Comparison of ENCODE assay signal across 9 cellular contexts in the genomic region with DNA sequence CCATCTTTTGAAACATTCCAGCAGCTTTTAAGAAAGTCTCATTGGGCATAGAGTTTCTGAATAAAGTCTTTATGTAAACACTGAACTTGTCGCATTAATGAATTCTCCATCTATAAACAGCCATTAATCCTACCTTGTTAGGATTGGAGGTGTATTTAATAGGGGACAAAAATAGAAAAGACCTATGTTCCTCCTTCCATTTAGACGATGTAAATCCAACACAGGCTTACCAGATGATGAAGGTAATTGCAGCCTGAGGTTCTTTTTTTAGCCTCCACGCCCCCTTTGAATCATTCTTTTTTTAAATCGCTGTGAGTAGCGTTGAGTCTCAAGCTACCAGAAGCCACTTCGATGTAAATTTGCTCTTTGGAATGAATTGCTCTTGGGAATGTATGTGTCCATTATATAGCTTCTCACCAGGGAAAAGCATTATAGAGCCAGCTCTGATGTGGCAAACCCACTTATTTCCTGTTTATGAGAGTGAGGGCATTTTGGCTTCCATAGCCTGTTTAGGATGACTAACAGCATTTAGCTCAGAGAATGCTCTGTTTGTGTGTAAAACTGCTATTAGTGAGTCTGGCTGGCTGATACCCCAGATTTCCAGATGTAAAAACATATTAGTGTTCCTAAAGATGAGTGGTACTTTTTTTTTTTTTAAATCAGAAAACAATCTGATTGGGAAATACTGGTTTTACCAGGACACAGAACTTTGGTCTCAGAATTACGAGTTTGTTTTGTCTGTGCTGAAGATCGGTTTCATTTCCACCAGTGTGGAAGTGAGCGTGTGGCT.
DNase-seq lines count a peak whose midpoint lies in the region; ATAC-seq and TF ChIP-seq lines count a peak whose summit lies in the region.
"Had no signal": no experiment of that assay in that cellular context is flagged by ENCODE, and none has a peak within 500 bp of the region (broad histone marks: within the 10 kb centered on the region; RNA-seq: fewer than 3 reads in every experiment).

No MANE protein-coding gene starts in this region.

- no peak for TF ChIP-seq CTCF in AG10803 (conservative IDR thresholded peaks at IDR 0.05; ENCODE audit: low read length)
- no peak for TF ChIP-seq CTCF in MCF 10A (IDR thresholded peaks at IDR 0.05; ENCODE audit: unreplicated experiment)

- peaks cover 39% of the 10 kb centered on the region for H3K4me1 ChIP-seq in muscle layer of colon (ENCODE audit: insufficient read depth, low read length)

- intact Hi-C loops in MCF 10A (cut with micrococcal nuclease): no loop called here

- peak overlapping the region; percentile 81 for H3K27ac Mint-ChIP-seq in MCF 10A (ENCODE audit: low read depth, unreplicated experiment)

- no peaks in the 10 kb centered on the region for H3K36me3 Mint-ChIP-seq in MCF 10A (ENCODE audit: insufficient read depth, unreplicated experiment)

- H3K4me1 Mint-ChIP-seq in MCF 10A (ENCODE audit: insufficient read depth, unreplicated experiment): peaks cover 23% of the 10 kb centered on the region

- H3K27ac ChIP-seq in muscle layer of colon (ENCODE audit: low read depth, low read length): peak overlapping the region; percentile 78
- H3K27ac ChIP-seq: neutrophil had no signal

- CTCF ChIA-PET in MCF 10A (lab: Yijun Ruan, JAX): interaction anchor here (0.6 to 2.8 kb wide), 9 partner anchors 11 to 514 kb away, joined by 3 to 11 read pairs (median 3); no protein-coding TSS in a partner anchor

- no peaks in the 10 kb centered on the region for H3K27me3 Mint-ChIP-seq in MCF 10A (ENCODE audit: insufficient read depth, unreplicated experiment)

- H3K9me3 ChIP-seq in muscle layer of colon (ENCODE audit: low read length): no peaks in the 10 kb centered on the region
- H3K9me3 ChIP-seq: neutrophil had no signal

- H3K9me3 Mint-ChIP-seq in MCF 10A (ENCODE audit: unreplicated experiment): no peaks in the 10 kb centered on the region

- no peak for ATAC-seq in GM19023 (IDR thresholded peaks at IDR 0.05; ENCODE audit: unreplicated experiment)
- no peak for ATAC-seq in HG03025 (IDR thresholded peaks at IDR 0.05; ENCODE audit: low FRiP score, unreplicated experiment)

- H3K27me3 ChIP-seq in muscle layer of colon (ENCODE audit: control insufficient read depth in 1 of 2, insufficient read depth in 2 of 2, low read length in 2 of 2): no peaks in the 10 kb centered on the region
- H3K27me3 ChIP-seq: neutrophil had no signal

- DNase-seq in AG10803 (ENCODE audit: low read depth) (peak; percentile 99), LHCN-M2 (ENCODE audit: low read depth) (peak; percentile 86), MCF 10A (ENCODE audit: unreplicated experiment) (peak; percentile 85), RPMI8226 (no peak), NCI-H446 treated with DMSO at 0.1 percent for 48 hours (lab: John Stamatoyannopoulos, UW) (no peak)

- H3K9ac ChIP-seq in muscle layer of colon (ENCODE audit: low read length): peak overlapping the region; percentile 6

- H3K4me3 ChIP-seq in AG10803 (ENCODE audit: low read length) (peak overlapping the region; percentile 28), muscle layer of colon (ENCODE audit: low read depth in 1 of 2, low read length in 2 of 2) (peak overlapping the region in 1 of 2 donors; percentile 39)

- POLR2A ChIA-PET in MCF 10A (lab: Yijun Ruan, JAX): interaction anchor here (0.6 to 2.0 kb wide), 8 partner anchors 8 to 513 kb away, joined by 3 to 10 read pairs (median 4); partner anchors contain the start of gene TFB1M

- BruUV-seq in MCF 10A (replicated peaks; lab: Mats Ljungman, UMichigan): no TSS peak

- H3K4me3 Mint-ChIP-seq in MCF 10A (ENCODE audit: unreplicated experiment): peak overlapping the region; percentile 37

- H3K36me3 ChIP-seq in muscle layer of colon (ENCODE audit: insufficient read depth, low read length): no peaks in the 10 kb centered on the region
- H3K36me3 ChIP-seq: neutrophil had no signal

Comparison
In these comparisons a context has a peak if more than half of its experiments do, and no peak if none do; other contexts are left out.
1. DNase-seq: peak in AG10803 (single experiment), LHCN-M2 (single experiment) and MCF 10A (single experiment); none in RPMI8226 (single experiment) and NCI-H446 treated with DMSO at 0.1 percent for 48 hours (single experiment).